2 cellular contexts compared by ENCODE assay signal in the genomic region with DNA sequence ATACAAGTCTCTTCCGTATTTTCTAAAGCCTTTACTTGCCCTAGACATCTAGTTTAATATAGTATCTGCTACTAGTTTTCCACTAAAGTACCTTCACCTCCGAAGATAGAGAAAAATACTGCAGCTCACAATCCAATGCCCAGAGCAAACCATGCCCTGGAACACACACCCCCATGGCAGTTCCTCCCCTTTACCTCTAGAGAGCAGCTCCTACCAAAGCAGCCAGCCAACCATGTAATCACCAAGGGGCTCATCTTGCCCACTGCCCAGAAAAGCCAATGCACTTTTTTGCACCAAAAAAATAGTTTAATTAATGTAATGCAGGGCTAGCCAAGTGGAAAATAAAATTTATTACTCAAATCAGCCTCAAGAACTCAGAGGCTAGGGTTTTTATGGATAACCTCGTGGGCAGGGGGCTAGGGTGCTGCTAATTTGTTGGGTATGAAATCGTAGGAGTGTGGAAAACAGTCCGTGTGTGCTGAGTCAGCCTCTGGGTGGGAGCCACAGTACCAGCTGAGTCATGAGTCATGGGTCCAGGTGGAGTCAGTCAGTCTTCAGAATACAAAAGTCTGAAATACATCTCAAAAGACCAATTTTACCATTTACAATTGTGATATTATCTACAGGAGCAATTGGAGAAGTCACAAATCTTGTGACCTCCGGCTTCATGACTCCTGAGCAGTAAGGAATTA.
TF ChIP-seq lines count a peak whose summit lies in the region.

No MANE protein-coding gene starts in this region.

TF ChIP-seq in GM23338, 12 proteins besides CTCF, POLR2A, EP300 and RAD21 (continued from another document and continues in another):
- no peak for TF ChIP-seq ETS1 (IDR thresholded peaks at IDR 0.05)
- TF ChIP-seq JUNB (IDR thresholded peaks at IDR 0.05; ENCODE audit: unreplicated experiment) = no peak
- no peak for TF ChIP-seq ZNF331 (CRISPR knock-in tag; IDR thresholded peaks at IDR 0.05; ENCODE audit: low read depth)
- TF ChIP-seq NANOG (IDR thresholded peaks at IDR 0.05; ENCODE audit: borderline replicate concordance) = no peak
- no peak for TF ChIP-seq EZH2phosphoT487 (IDR thresholded peaks at IDR 0.05; ENCODE audit: unreplicated experiment)
- TF ChIP-seq EZH2 (IDR thresholded peaks at IDR 0.05; ENCODE audit: low read depth, unreplicated experiment) = no peak
- TF ChIP-seq ZNF462 (CRISPR knock-in tag; IDR thresholded peaks at IDR 0.05) = no peak
- no peak for TF ChIP-seq POLR2AphosphoS5 (IDR thresholded peaks at IDR 0.05; ENCODE audit: low read depth)

TF ChIP-seq in HepG2, 621 proteins besides CTCF, POLR2A, EP300 and RAD21 (continued from another document):
- TF ChIP-seq TRAFD1 (CRISPR knock-in tag; IDR thresholded peaks at IDR 0.05; ENCODE audit: borderline replicate concordance) (no peak), ATAD3A (CRISPR knock-in tag; IDR thresholded peaks at IDR 0.05) (no peak), TEAD2 (CRISPR knock-in tag; IDR thresholded peaks at IDR 0.05) (no peak), FOSL2 (CRISPR knock-in tag; IDR thresholded peaks at IDR 0.05) (peak; percentile 54), ZNF749 (CRISPR knock-in tag; IDR thresholded peaks at IDR 0.05; ENCODE audit: borderline replicate concordance) (no peak), SOX6 (IDR thresholded peaks at IDR 0.05) (no peak), SOX6 (CRISPR knock-in tag; IDR thresholded peaks at IDR 0.05) (no peak), MAFK (conservative IDR thresholded peaks at IDR 0.05 in 1 of 2, IDR thresholded peaks at IDR 0.05 in 1 of 2; ENCODE audit: low read length in 2 of 2) (peak; percentile 73 to 81), ZNF552 (CRISPR knock-in tag; IDR thresholded peaks at IDR 0.05; ENCODE audit: borderline replicate concordance) (no peak), HMGA1 (CRISPR knock-in tag; conservative IDR thresholded peaks at IDR 0.05) (no peak), ZBTB3 (CRISPR knock-in tag; IDR thresholded peaks at IDR 0.05; ENCODE audit: borderline replicate concordance, low read depth) (no peak), ZNF562 (CRISPR knock-in tag; IDR thresholded peaks at IDR 0.05; ENCODE audit: borderline replicate concordance) (no peak), MAZ (IDR thresholded peaks at IDR 0.05; ENCODE audit: borderline replicate concordance, low read depth, low read length) (no peak), MAZ (CRISPR knock-in tag; IDR thresholded peaks at IDR 0.05; ENCODE audit: low read depth) (no peak), HCFC1 (IDR thresholded peaks at IDR 0.05; ENCODE audit: low read depth, low read length) (no peak), GPBP1L1 (CRISPR knock-in tag; IDR thresholded peaks at IDR 0.05) (no peak), MTA3 (CRISPR knock-in tag; IDR thresholded peaks at IDR 0.05) (no peak), GFI1 (CRISPR knock-in tag; IDR thresholded peaks at IDR 0.05; ENCODE audit: borderline replicate concordance) (no peak), STAG1 (CRISPR knock-in tag; IDR thresholded peaks at IDR 0.05) (peak; percentile 37), FOXO1 (CRISPR knock-in tag; IDR thresholded peaks at IDR 0.05) (no peak), MAFF (IDR thresholded peaks at IDR 0.05; ENCODE audit: low read depth, low read length) (peak; percentile 74), HINFP (CRISPR knock-in tag; IDR thresholded peaks at IDR 0.05; ENCODE audit: low read depth) (no peak), ZNF335 (CRISPR knock-in tag; IDR thresholded peaks at IDR 0.05) (no peak), ZNF780A (CRISPR knock-in tag; IDR thresholded peaks at IDR 0.05) (no peak), ZNF101 (CRISPR knock-in tag; IDR thresholded peaks at IDR 0.05; ENCODE audit: borderline replicate concordance, low read depth) (no peak), ZNF577 (CRISPR knock-in tag; IDR thresholded peaks at IDR 0.05; ENCODE audit: borderline replicate concordance, low read depth) (no peak), ZFP62 (CRISPR knock-in tag; IDR thresholded peaks at IDR 0.05) (no peak), KDM2A (CRISPR knock-in tag; IDR thresholded peaks at IDR 0.05; ENCODE audit: borderline replicate concordance, low read depth) (no peak), ZNF253 (CRISPR knock-in tag; IDR thresholded peaks at IDR 0.05; ENCODE audit: borderline replicate concordance) (no peak)
- TF ChIP-seq, protein P1, sequence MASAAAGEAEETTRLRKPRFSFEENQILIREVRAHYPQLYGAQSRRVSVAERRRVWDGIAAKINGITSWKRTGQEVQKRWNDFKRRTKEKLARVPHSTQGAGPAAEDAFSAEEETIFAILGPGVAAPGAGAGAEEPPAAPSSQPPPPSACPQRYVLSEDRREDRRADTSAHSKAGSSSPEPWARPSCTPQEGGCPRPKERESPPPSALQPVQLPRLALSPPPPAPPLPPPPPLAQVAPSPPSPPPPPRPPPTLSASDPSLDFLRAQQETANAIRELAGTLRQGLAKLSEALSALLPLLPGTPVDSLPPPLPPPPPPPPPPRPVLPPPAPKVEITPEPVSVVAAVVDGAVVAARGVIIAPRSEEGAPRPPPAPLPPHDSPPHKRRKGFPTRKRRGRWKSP (CRISPR knock-in tag; IDR thresholded peaks at IDR 0.05) = no peak
